1 cellular context compared by ENCODE assay signal in the genomic region with DNA sequence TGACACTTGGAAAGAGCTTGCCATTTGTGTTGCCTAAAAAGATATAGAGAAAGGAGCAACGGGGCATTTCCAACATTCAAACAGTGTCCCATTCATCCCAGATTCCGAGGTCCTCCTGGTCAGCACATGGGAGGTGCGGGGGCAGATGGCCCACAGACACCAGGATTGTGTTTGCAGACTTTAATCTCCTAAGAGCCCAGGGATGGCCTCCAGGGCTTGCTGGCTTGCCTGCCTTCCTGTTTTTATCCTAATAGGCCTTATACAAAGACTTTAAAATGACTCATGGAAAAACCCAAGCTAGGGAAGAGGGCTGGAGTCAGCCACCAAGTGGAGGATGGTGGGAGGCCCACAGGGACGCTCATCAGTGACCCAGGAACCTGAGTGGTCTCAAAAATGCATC.
A peak's percentile ranks its signal among the peaks of the same experiment; 100 is the strongest.
TF ChIP-seq lines count a peak whose summit lies in the region.

No MANE protein-coding gene starts in this region.

TF ChIP-seq in HepG2, 621 proteins besides CTCF, POLR2A, EP300 and RAD21 (continued from another document and continues in another):
- TF ChIP-seq ZNF142 (CRISPR knock-in tag; IDR thresholded peaks at IDR 0.05) (peak; percentile 60; the same call in 1 of the 2 replicates), ZFP91 (CRISPR knock-in tag; IDR thresholded peaks at IDR 0.05; ENCODE audit: borderline replicate concordance) (peak; percentile 36; the same call in 1 of the 2 replicates), SALL2 (CRISPR knock-in tag; IDR thresholded peaks at IDR 0.05) (peak; percentile 32; the same call in 1 of the 2 replicates), CREM (IDR thresholded peaks at IDR 0.05) (peak; percentile 37; the same call in 1 of the 2 replicates), CREM (CRISPR knock-in tag; IDR thresholded peaks at IDR 0.05) (no peak), HOXD1 (CRISPR knock-in tag; IDR thresholded peaks at IDR 0.05) (0 out of 2 replicates have a peak, but pooled peaks have one; percentile 36), ZNF770 (CRISPR knock-in tag; IDR thresholded peaks at IDR 0.05) (peak; percentile 70), RXRB (CRISPR knock-in tag; IDR thresholded peaks at IDR 0.05; ENCODE audit: borderline replicate concordance) (peak; percentile 59; the same call in 1 of the 2 replicates), NCOA2 (CRISPR knock-in tag; IDR thresholded peaks at IDR 0.05) (peak; percentile 79), ZSCAN9 (CRISPR knock-in tag; IDR thresholded peaks at IDR 0.05; ENCODE audit: borderline replicate concordance) (peak; percentile 49; the same call in 1 of the 2 replicates), ZNF264 (CRISPR knock-in tag; IDR thresholded peaks at IDR 0.05) (peak; percentile 82; the same call in 1 of the 2 replicates), ZNF263 (CRISPR knock-in tag; IDR thresholded peaks at IDR 0.05) (peak; percentile 78), FOXO1 (CRISPR knock-in tag; IDR thresholded peaks at IDR 0.05) (peak; percentile 75), ZNF557 (CRISPR knock-in tag; IDR thresholded peaks at IDR 0.05) (peak; percentile 87), KLF11 (CRISPR knock-in tag; IDR thresholded peaks at IDR 0.05) (no peak), HDAC1 (CRISPR knock-in tag; IDR thresholded peaks at IDR 0.05) (peak; percentile 35), FOXA1 (IDR thresholded peaks at IDR 0.05) (no peak), FOXA1 (CRISPR knock-in tag; IDR thresholded peaks at IDR 0.05) (0 out of 2 replicates have a peak, but pooled peaks have one; percentile 18), NFKBIZ (CRISPR knock-in tag; IDR thresholded peaks at IDR 0.05) (0 out of 2 replicates have a peak, but pooled peaks have one; percentile 19), ZNF331 (CRISPR knock-in tag; IDR thresholded peaks at IDR 0.05) (peak; percentile 57; the same call in 1 of the 2 replicates), ZSCAN20 (CRISPR knock-in tag; IDR thresholded peaks at IDR 0.05; ENCODE audit: borderline replicate concordance) (0 out of 2 replicates have a peak, but pooled peaks have one; percentile 44), GFI1 (CRISPR knock-in tag; IDR thresholded peaks at IDR 0.05; ENCODE audit: borderline replicate concordance) (0 out of 2 replicates have a peak, but pooled peaks have one; percentile 43), NR2F6 (IDR thresholded peaks at IDR 0.05) (peak; percentile 52), NR2F6 (CRISPR knock-in tag; IDR thresholded peaks at IDR 0.05) (peak; percentile 59), PITX1 (CRISPR knock-in tag; IDR thresholded peaks at IDR 0.05) (peak; percentile 85), SPEN (CRISPR knock-in tag; IDR thresholded peaks at IDR 0.05; ENCODE audit: low read depth) (peak; percentile 43; the same call in 1 of the 2 replicates), TRAFD1 (CRISPR knock-in tag; IDR thresholded peaks at IDR 0.05; ENCODE audit: borderline replicate concordance) (no peak), RARA (CRISPR knock-in tag; IDR thresholded peaks at IDR 0.05) (0 out of 2 replicates have a peak, but pooled peaks have one; percentile 35), ARID5B (CRISPR knock-in tag; IDR thresholded peaks at IDR 0.05) (peak; percentile 75), ZNF605 (CRISPR knock-in tag; IDR thresholded peaks at IDR 0.05) (no peak), YEATS4 (CRISPR knock-in tag; IDR thresholded peaks at IDR 0.05; ENCODE audit: borderline replicate concordance) (peak; percentile 57; the same call in 1 of the 2 replicates), ZBTB38 (CRISPR knock-in tag; IDR thresholded peaks at IDR 0.05) (0 out of 2 replicates have a peak, but pooled peaks have one; percentile 38), SATB2 (CRISPR knock-in tag; IDR thresholded peaks at IDR 0.05) (peak; percentile 63; the same call in 1 of the 2 replicates), FOSL2 (CRISPR knock-in tag; IDR thresholded peaks at IDR 0.05) (peak; percentile 76), ELF4 (CRISPR knock-in tag; IDR thresholded peaks at IDR 0.05; ENCODE audit: borderline replicate concordance) (no peak), MEIS1 (CRISPR knock-in tag; IDR thresholded peaks at IDR 0.05; ENCODE audit: borderline replicate concordance) (no peak)
- TF ChIP-seq, protein P1, sequence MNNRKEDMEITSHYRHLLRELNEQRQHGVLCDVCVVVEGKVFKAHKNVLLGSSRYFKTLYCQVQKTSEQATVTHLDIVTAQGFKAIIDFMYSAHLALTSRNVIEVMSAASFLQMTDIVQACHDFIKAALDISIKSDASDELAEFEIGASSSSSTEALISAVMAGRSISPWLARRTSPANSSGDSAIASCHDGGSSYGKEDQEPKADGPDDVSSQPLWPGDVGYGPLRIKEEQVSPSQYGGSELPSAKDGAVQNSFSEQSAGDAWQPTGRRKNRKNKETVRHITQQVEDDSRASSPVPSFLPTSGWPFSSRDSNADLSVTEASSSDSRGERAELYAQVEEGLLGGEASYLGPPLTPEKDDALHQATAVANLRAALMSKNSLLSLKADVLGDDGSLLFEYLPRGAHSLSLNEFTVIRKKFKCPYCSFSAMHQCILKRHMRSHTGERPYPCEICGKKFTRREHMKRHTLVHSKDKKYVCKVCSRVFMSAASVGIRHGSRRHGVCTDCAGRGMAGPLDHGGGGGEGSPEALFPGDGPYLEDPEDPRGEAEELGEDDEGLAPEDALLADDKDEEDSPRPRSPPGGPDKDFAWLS (CRISPR knock-in tag; IDR thresholded peaks at IDR 0.05; ENCODE audit: borderline replicate concordance) = no peak
- TF ChIP-seq, protein P2, sequence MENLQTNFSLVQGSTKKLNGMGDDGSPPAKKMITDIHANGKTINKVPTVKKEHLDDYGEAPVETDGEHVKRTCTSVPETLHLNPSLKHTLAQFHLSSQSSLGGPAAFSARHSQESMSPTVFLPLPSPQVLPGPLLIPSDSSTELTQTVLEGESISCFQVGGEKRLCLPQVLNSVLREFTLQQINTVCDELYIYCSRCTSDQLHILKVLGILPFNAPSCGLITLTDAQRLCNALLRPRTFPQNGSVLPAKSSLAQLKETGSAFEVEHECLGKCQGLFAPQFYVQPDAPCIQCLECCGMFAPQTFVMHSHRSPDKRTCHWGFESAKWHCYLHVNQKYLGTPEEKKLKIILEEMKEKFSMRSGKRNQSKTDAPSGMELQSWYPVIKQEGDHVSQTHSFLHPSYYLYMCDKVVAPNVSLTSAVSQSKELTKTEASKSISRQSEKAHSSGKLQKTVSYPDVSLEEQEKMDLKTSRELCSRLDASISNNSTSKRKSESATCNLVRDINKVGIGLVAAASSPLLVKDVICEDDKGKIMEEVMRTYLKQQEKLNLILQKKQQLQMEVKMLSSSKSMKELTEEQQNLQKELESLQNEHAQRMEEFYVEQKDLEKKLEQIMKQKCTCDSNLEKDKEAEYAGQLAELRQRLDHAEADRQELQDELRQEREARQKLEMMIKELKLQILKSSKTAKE (CRISPR knock-in tag; IDR thresholded peaks at IDR 0.05; ENCODE audit: borderline replicate concordance) = 0 out of 2 replicates have a peak, but pooled peaks have one; percentile 12
- TF ChIP-seq, protein P3, sequence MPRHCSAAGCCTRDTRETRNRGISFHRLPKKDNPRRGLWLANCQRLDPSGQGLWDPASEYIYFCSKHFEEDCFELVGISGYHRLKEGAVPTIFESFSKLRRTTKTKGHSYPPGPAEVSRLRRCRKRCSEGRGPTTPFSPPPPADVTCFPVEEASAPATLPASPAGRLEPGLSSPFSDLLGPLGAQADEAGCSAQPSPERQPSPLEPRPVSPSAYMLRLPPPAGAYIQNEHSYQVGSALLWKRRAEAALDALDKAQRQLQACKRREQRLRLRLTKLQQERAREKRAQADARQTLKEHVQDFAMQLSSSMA (CRISPR knock-in tag; IDR thresholded peaks at IDR 0.05) = no peak
